In the genomic region with DNA sequence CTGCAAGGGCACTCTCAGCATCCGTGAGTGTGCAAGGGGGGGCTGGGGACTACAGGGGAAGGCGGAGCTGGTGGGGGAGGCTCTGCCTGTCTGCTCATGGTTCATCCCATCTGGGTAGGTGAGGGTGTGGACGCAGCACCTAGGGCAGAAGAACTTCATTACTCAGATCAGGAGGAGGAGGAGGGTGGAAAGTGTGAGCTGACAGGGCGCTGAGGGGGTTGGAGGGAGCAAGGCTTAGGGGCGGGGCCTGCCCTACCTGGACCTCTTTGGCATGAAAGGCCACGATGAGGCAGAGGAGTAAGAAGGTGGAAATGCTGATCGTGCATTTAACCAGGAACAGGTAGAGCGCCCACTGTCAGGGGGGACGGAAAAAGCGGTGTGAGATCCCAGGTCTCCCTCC, we compare ENCODE assay signal across 12 cellular contexts. TPM values are rescaled to one million over a fixed set of nuclear protein-coding genes. Genes with fewer than 3 reads are reported as not detected.
A peak's percentile ranks its signal among the peaks of the same experiment; 100 is the strongest.
DNase-seq lines count a peak whose midpoint lies in the region; ATAC-seq and TF ChIP-seq lines count a peak whose summit lies in the region.
"Had no signal": no experiment of that assay in that cellular context is flagged by ENCODE, and none has a peak within 500 bp of the region (broad histone marks: within the 10 kb centered on the region; RNA-seq: fewer than 3 reads in every experiment).

No MANE protein-coding gene starts in this region.

- H3K4me3 ChIP-seq in mucosa of stomach (ENCODE audit: low read length) (no peak overlapping the region), PC-3 (ENCODE audit: low read length) (no peak overlapping the region)
- H3K4me3 ChIP-seq: ascending aorta had no signal

- no TSS peak for BruUV-seq in PC-3 (replicated peaks; lab: Mats Ljungman, UMichigan)

- no peak overlapping the region for H3K27ac ChIP-seq in PC-3 (ENCODE audit: low read length)
- H3K27ac ChIP-seq: ascending aorta had no signal

- no peaks in the 10 kb centered on the region for H3K9me2 ChIP-seq in PC-3 (replicated peaks; ENCODE audit: low read length)

- H3K36me3 ChIP-seq in mucosa of stomach (ENCODE audit: control insufficient read depth, insufficient read depth, low read length): peaks cover 1% of the 10 kb centered on the region
- H3K36me3 ChIP-seq in PC-3 (ENCODE audit: low read depth, low read length): peaks cover 5% of the 10 kb centered on the region
- H3K36me3 ChIP-seq: ascending aorta had no signal

- peak; percentile 51 for ATAC-seq in activated CD4-positive, alpha-beta T cell treated with anti-CD3 and anti-CD28 coated beads for 36 hours
- ATAC-seq in activated CD8-positive, alpha-beta memory T cell treated with anti-CD3 and anti-CD28 coated beads, Interleukin-2, amount 10 ng/mL, durations not matched to agents 7 days and 5 days: no peak
- ATAC-seq in PC-3: no peak

- POLR2A ChIA-PET in activated CD4-positive, alpha-beta T cell treated with anti-CD3 and anti-CD28 coated beads for 36 hours (lab: Charles Lee): interaction anchor here (0.6 to 1.2 kb wide), 2 partner anchors 9 to 11 kb away, joined by 3 to 8 read pairs; no protein-coding TSS in a partner anchor
- POLR2A ChIA-PET in PC-3 (lab: Charles Lee; ENCODE audit: unreplicated experiment): no interaction called here

- H3K9me3 Mint-ChIP-seq in activated CD4-positive, alpha-beta T cell treated with anti-CD3 and anti-CD28 coated beads for 36 hours (ENCODE audit: low read depth): no peaks in the 10 kb centered on the region
- no peaks in the 10 kb centered on the region for H3K9me3 Mint-ChIP-seq in activated CD8-positive, alpha-beta memory T cell treated with anti-CD3 and anti-CD28 coated beads, Interleukin-2, amount 10 ng/mL, durations not matched to agents 7 days and 5 days (ENCODE audit: low read depth)
- H3K9me3 Mint-ChIP-seq in stimulated activated naive CD8-positive, alpha-beta T cell treated with anti-CD3 and anti-CD28 coated beads, Interleukin-15, Interleukin-2, amounts not matched to agents 100 ng/mL and 50 ng/mL, for 24 hours: no peaks in the 10 kb centered on the region
- H3K9me3 Mint-ChIP-seq: nephron had no signal

- peaks cover 47% of the 10 kb centered on the region for H3K79me2 ChIP-seq in PC-3 (ENCODE audit: low read length)

- H3K4me2 ChIP-seq in PC-3 (ENCODE audit: low read length): no peak overlapping the region

- peak overlapping the region; percentile 78 for H3K4me3 Mint-ChIP-seq in activated CD4-positive, alpha-beta T cell treated with anti-CD3 and anti-CD28 coated beads for 36 hours
- H3K4me3 Mint-ChIP-seq in activated CD8-positive, alpha-beta memory T cell treated with anti-CD3 and anti-CD28 coated beads, Interleukin-2, amount 10 ng/mL, durations not matched to agents 7 days and 5 days: no peak overlapping the region
- H3K4me3 Mint-ChIP-seq in stimulated activated naive CD8-positive, alpha-beta T cell treated with anti-CD3 and anti-CD28 coated beads, Interleukin-15, Interleukin-2, amounts not matched to agents 100 ng/mL and 50 ng/mL, for 24 hours: peak overlapping the region; percentile 86

- H3K4me1 ChIP-seq in mucosa of stomach (ENCODE audit: control insufficient read depth, insufficient read depth, low read length) (peaks cover 70% of the 10 kb centered on the region), PC-3 (ENCODE audit: insufficient read depth, low read length) (peaks cover 32% of the 10 kb centered on the region)

- H3K27me3 Mint-ChIP-seq in activated CD4-positive, alpha-beta T cell treated with anti-CD3 and anti-CD28 coated beads for 36 hours: no peaks in the 10 kb centered on the region
- H3K27me3 Mint-ChIP-seq in activated CD8-positive, alpha-beta memory T cell treated with anti-CD3 and anti-CD28 coated beads, Interleukin-2, amount 10 ng/mL, durations not matched to agents 7 days and 5 days: no peaks in the 10 kb centered on the region
- no peaks in the 10 kb centered on the region for H3K27me3 Mint-ChIP-seq in stimulated activated naive CD8-positive, alpha-beta T cell treated with anti-CD3 and anti-CD28 coated beads, Interleukin-15, Interleukin-2, amounts not matched to agents 100 ng/mL and 50 ng/mL, for 24 hours

- no peaks in the 10 kb centered on the region for H3F3A ChIP-seq in PC-3 (ENCODE audit: low read length, unreplicated experiment)

- peak overlapping the region; percentile 94 for H3K27ac Mint-ChIP-seq in activated CD4-positive, alpha-beta T cell treated with anti-CD3 and anti-CD28 coated beads for 36 hours
- H3K27ac Mint-ChIP-seq in activated CD8-positive, alpha-beta memory T cell treated with anti-CD3 and anti-CD28 coated beads, Interleukin-2, amount 10 ng/mL, durations not matched to agents 7 days and 5 days: peak overlapping the region; percentile 14
- peak overlapping the region; percentile 95 for H3K27ac Mint-ChIP-seq in stimulated activated naive CD8-positive, alpha-beta T cell treated with anti-CD3 and anti-CD28 coated beads, Interleukin-15, Interleukin-2, amounts not matched to agents 100 ng/mL and 50 ng/mL, for 24 hours

- TF ChIP-seq CTCF in PC-3 (conservative IDR thresholded peaks at IDR 0.05; ENCODE audit: low read depth, low read length): no peak

- H3K9me3 ChIP-seq in mucosa of stomach (ENCODE audit: control insufficient read depth, low read length): no peaks in the 10 kb centered on the region
- no peaks in the 10 kb centered on the region for H3K9me3 ChIP-seq in PC-3 (ENCODE audit: low read length)
- H3K9me3 ChIP-seq: ascending aorta had no signal

- H2AFZ ChIP-seq in PC-3 (ENCODE audit: low read length): no peak overlapping the region

- H3K9ac ChIP-seq in mucosa of stomach (ENCODE audit: low read length) (peak overlapping the region; percentile 30), PC-3 (ENCODE audit: low read length) (no peak overlapping the region)

- H4K20me1 ChIP-seq in PC-3 (ENCODE audit: low read length): no peaks in the 10 kb centered on the region

- peaks cover 46% of the 10 kb centered on the region for H3K4me1 Mint-ChIP-seq in activated CD4-positive, alpha-beta T cell treated with anti-CD3 and anti-CD28 coated beads for 36 hours
- H3K4me1 Mint-ChIP-seq in activated CD8-positive, alpha-beta memory T cell treated with anti-CD3 and anti-CD28 coated beads, Interleukin-2, amount 10 ng/mL, durations not matched to agents 7 days and 5 days: peaks cover 43% of the 10 kb centered on the region
- peaks cover 48% of the 10 kb centered on the region for H3K4me1 Mint-ChIP-seq in stimulated activated naive CD8-positive, alpha-beta T cell treated with anti-CD3 and anti-CD28 coated beads, Interleukin-15, Interleukin-2, amounts not matched to agents 100 ng/mL and 50 ng/mL, for 24 hours (ENCODE audit: low read depth)

- H3K36me3 Mint-ChIP-seq in activated CD4-positive, alpha-beta T cell treated with anti-CD3 and anti-CD28 coated beads for 36 hours (ENCODE audit: low read depth): peaks cover 73% of the 10 kb centered on the region
- H3K36me3 Mint-ChIP-seq in activated CD8-positive, alpha-beta memory T cell treated with anti-CD3 and anti-CD28 coated beads, Interleukin-2, amount 10 ng/mL, durations not matched to agents 7 days and 5 days: peaks cover 22% of the 10 kb centered on the region
- H3K36me3 Mint-ChIP-seq in stimulated activated naive CD8-positive, alpha-beta T cell treated with anti-CD3 and anti-CD28 coated beads, Interleukin-15, Interleukin-2, amounts not matched to agents 100 ng/mL and 50 ng/mL, for 24 hours (ENCODE audit: low read depth): peaks cover 60% of the 10 kb centered on the region

- H3K27me3 ChIP-seq in mucosa of stomach (ENCODE audit: control insufficient read depth, insufficient read depth, low read length) (no peaks in the 10 kb centered on the region), PC-3 (ENCODE audit: low read length) (no peaks in the 10 kb centered on the region)
- H3K27me3 ChIP-seq: ascending aorta had no signal

- CTCF ChIA-PET in activated CD4-positive, alpha-beta T cell treated with anti-CD3 and anti-CD28 coated beads for 36 hours (lab: Charles Lee): interaction anchor here (0.9 to 5.0 kb wide), 5 partner anchors 10 to 31 kb away, joined by 3 to 55 read pairs (median 4); no protein-coding TSS in a partner anchor
- CTCF ChIA-PET in activated CD8-positive, alpha-beta memory T cell treated with anti-CD3 and anti-CD28 coated beads, Interleukin-2, amount 10 ng/mL, durations not matched to agents 7 days and 5 days (lab: Charles Lee): interaction anchor here (1.7 to 9.5 kb wide), 4 partner anchors 10 to 30 kb away, joined by 7 to 145 read pairs (median 20); a partner anchor contains a TSS
- CTCF ChIA-PET in PC-3 (lab: Charles Lee): no interaction called here

- DNase-seq in activated CD4-positive, alpha-beta T cell treated with anti-CD3 and anti-CD28 coated beads for 36 hours: peak; percentile 91
- no peak for DNase-seq in activated CD4-positive, alpha-beta T cell treated with anti-CD3 and anti-CD28 coated beads for 1 hour
- DNase-seq in activated CD8-positive, alpha-beta memory T cell treated with anti-CD3 and anti-CD28 coated beads, Interleukin-2, amount 10 ng/mL, durations not matched to agents 7 days and 5 days: no peak
- no peak for DNase-seq in dedifferentiated amniotic fluid mesenchymal stem cell (ENCODE audit: extremely low spot score)
- DNase-seq in PC-3: no peak
- DNase-seq in foreskin melanocyte: no peak

- intact Hi-C loops in activated CD4-positive, alpha-beta T cell treated with anti-CD3 and anti-CD28 coated beads for 36 hours (cut with DNase I, micrococcal nuclease): loop anchor here in 1 of 2 experiments (1.0 kb wide), 1 partner anchor 11 kb away; no protein-coding TSS in a partner anchor
- intact Hi-C loops in PC-3 (cut with micrococcal nuclease): no loop called here

RNA-seq across cellular contexts. Expression of a gene that starts 4.5 kb away (rescaled TPM):
- 100 to 1,000 TPM; 103 to 110 TPM for total RNA-seq in activated CD4-positive, alpha-beta T cell treated with anti-CD3 and anti-CD28 coated beads for 36 hours
- total RNA-seq in activated CD8-positive, alpha-beta memory T cell treated with anti-CD3 and anti-CD28 coated beads, Interleukin-2, amount 10 ng/mL, durations not matched to agents 7 days and 5 days: 10 to 100 TPM; 43.9 to 53.0 TPM
- total RNA-seq in PC-3 (2014; rRNA removed): 45.7 and 57.7 TPM in 2 replicates
- total RNA-seq: endothelial cell of umbilical vein had no signal

RNA-seq across cellular contexts. Expression of a gene that starts 21.5 kb away (rescaled TPM):
- 10 to 100 TPM; 64.4 to 65.2 TPM for total RNA-seq in activated CD4-positive, alpha-beta T cell treated with anti-CD3 and anti-CD28 coated beads for 36 hours
- total RNA-seq in activated CD8-positive, alpha-beta memory T cell treated with anti-CD3 and anti-CD28 coated beads, Interleukin-2, amount 10 ng/mL, durations not matched to agents 7 days and 5 days: 10 to 100 TPM; 62.3 to 74.7 TPM
- total RNA-seq in PC-3 (2014; rRNA removed): 48.8 and 49.1 TPM in 2 replicates

RNA-seq across cellular contexts. Expression of a gene that starts 26.0 kb away (rescaled TPM):
- total RNA-seq in activated CD4-positive, alpha-beta T cell treated with anti-CD3 and anti-CD28 coated beads for 36 hours: 1 to 10 TPM in 1 of 2 experiments, under 1 TPM in 1; 0.86 to 1.2 TPM
- under 1 TPM; 0.40 to 0.58 TPM for total RNA-seq in activated CD8-positive, alpha-beta memory T cell treated with anti-CD3 and anti-CD28 coated beads, Interleukin-2, amount 10 ng/mL, durations not matched to agents 7 days and 5 days
- 0.35 and 6.8 TPM in 2 replicates for total RNA-seq in PC-3 (2014; rRNA removed)
- total RNA-seq: A172, ascending aorta, endothelial cell of umbilical vein had no signal

RNA-seq across cellular contexts. Expression of a gene that starts 50.8 kb away (rescaled TPM):
- 1 to 10 TPM; 5.4 to 6.8 TPM for total RNA-seq in activated CD4-positive, alpha-beta T cell treated with anti-CD3 and anti-CD28 coated beads for 36 hours
- 1 to 10 TPM; 5.2 to 6.5 TPM for total RNA-seq in activated CD8-positive, alpha-beta memory T cell treated with anti-CD3 and anti-CD28 coated beads, Interleukin-2, amount 10 ng/mL, durations not matched to agents 7 days and 5 days
- 3.0 and 4.0 TPM in 2 replicates for total RNA-seq in PC-3 (2014; rRNA removed)
- total RNA-seq: ascending aorta had no signal

Comparison
In these comparisons a context has a peak if more than half of its experiments do, and no peak if none do; other contexts are left out.
1. H3K27ac Mint-ChIP-seq: peak in every context shown above with its lines; median percentile 95 in stimulated activated naive CD8-positive, alpha-beta T cell treated with anti-CD3 and anti-CD28 coated beads, Interleukin-15, Interleukin-2, amounts not matched to agents 100 ng/mL and 50 ng/mL, for 24 hours; 94 in activated CD4-positive, alpha-beta T cell treated with anti-CD3 and anti-CD28 coated beads for 36 hours; 14 in activated CD8-positive, alpha-beta memory T cell treated with anti-CD3 and anti-CD28 coated beads, Interleukin-2, amount 10 ng/mL, durations not matched to agents 7 days and 5 days.